Comparison of ENCODE assay signal across 18 cellular contexts in genomic region chr11:10861047-10861446, GRCh38. TPM values are rescaled to one million over a fixed set of nuclear protein-coding genes. Genes with fewer than 3 reads are reported as not detected.
DNase-seq lines count a peak whose midpoint lies in the region; ATAC-seq and TF ChIP-seq lines count a peak whose summit lies in the region.
"Had no signal": no experiment of that assay in that cellular context is flagged by ENCODE, and none has a peak within 500 bp of the region (broad histone marks: within the 10 kb centered on the region; RNA-seq: fewer than 3 reads in every experiment).

No MANE protein-coding gene starts in this region.

- no peak for ATAC-seq in Panc1
- ATAC-seq in thoracic aorta (ENCODE audit: insufficient number of reproducible peaks, low FRiP score, low read depth), result no peak
- no peak for ATAC-seq in body of pancreas
- ATAC-seq: Right ventricle myocardium inferior had no signal

- POLR2A ChIA-PET in Panc1 (lab: Charles Lee), result interaction anchor here (0.6 to 1.1 kb wide), 2 partner anchors 8 to 63 kb away, joined by 3 to 4 read pairs; no protein-coding TSS in a partner anchor

- intact Hi-C loops in Panc1 (cut with micrococcal nuclease; ENCODE audit: unreplicated experiment), result no loop called here
- intact Hi-C loops in ascending aorta (cut with DNase I), result no loop called here
- intact Hi-C loops in dorsolateral prefrontal cortex (cut with DNase I), result no loop called here
- intact Hi-C loops in body of pancreas (cut with DNase I), result no loop called here

- H3K9me3 ChIP-seq in Panc1 (ENCODE audit: control insufficient read depth, insufficient read depth, low read depth, low read length) (peaks cover 3% of the 10 kb centered on the region; the same call in 1 of the 2 replicates), ascending aorta (no peaks in the 10 kb centered on the region), thoracic aorta (no peaks in the 10 kb centered on the region), body of pancreas (no peaks in the 10 kb centered on the region)
- H3K9me3 ChIP-seq: BE2C had no signal

- peak overlapping the region; percentile 55 to 85 (median 66) for H3K4me3 Mint-ChIP-seq in nephron

- CTCF ChIA-PET in Panc1 (lab: Charles Lee), result no interaction called here

- H3K4me1 ChIP-seq in Panc1 (ENCODE audit: control insufficient read depth, insufficient read depth, low read length), result peaks cover 40% of the 10 kb centered on the region
- H3K4me1 ChIP-seq in ascending aorta, result peaks cover 10 to 32% of the 10 kb centered on the region in 2 donors
- peaks cover 44 to 60% of the 10 kb centered on the region in 2 donors for H3K4me1 ChIP-seq in thoracic aorta (ENCODE audit: control insufficient read depth in 1 of 2, low read depth in 2 of 2)
- H3K4me1 ChIP-seq in body of pancreas, result peaks cover 24% of the 10 kb centered on the region
- H3K4me1 ChIP-seq: BE2C had no signal

- peaks cover 8% of the 10 kb centered on the region for H3K36me3 Mint-ChIP-seq in nephron (ENCODE audit: low read depth)
- H3K36me3 Mint-ChIP-seq: CD4-positive, CD25-positive, alpha-beta regulatory T cell had no signal

- no peaks in the 10 kb centered on the region for H3K9me3 Mint-ChIP-seq in nephron

- H3K36me3 ChIP-seq in Panc1 (ENCODE audit: control insufficient read depth, insufficient read depth, low read length) (peaks cover 11% of the 10 kb centered on the region), ascending aorta (no peaks in the 10 kb centered on the region), thoracic aorta (no peaks in the 10 kb centered on the region), body of pancreas (replicated peaks in 1 of 2; ENCODE audit: insufficient read depth in 1 of 2, low read depth in 2 of 2) (no peaks in the 10 kb centered on the region)

- no peaks in the 10 kb centered on the region for H3K27me3 Mint-ChIP-seq in nephron (ENCODE audit: low read depth)
- H3K27me3 Mint-ChIP-seq: CD4-positive, CD25-positive, alpha-beta regulatory T cell had no signal

- in situ Hi-C loops in Panc1 (cut with HindIII; ENCODE audit: low pct_unique_long_range_greater_than_20kb, low sequenced_read_pairs), result no loop called here

- BruUV-seq in Panc1 (replicated peaks; lab: Mats Ljungman, UMichigan), result no TSS peak

- no peaks in the 10 kb centered on the region for H3K27me3 ChIP-seq in Panc1 (ENCODE audit: control insufficient read depth, insufficient read depth, low read length)
- no peaks in the 10 kb centered on the region for H3K27me3 ChIP-seq in ascending aorta
- H3K27me3 ChIP-seq in thoracic aorta (replicated peaks; ENCODE audit: insufficient read depth), result no peaks in the 10 kb centered on the region
- no peaks in the 10 kb centered on the region for H3K27me3 ChIP-seq in dorsolateral prefrontal cortex
- H3K27me3 ChIP-seq in body of pancreas, result no peaks in the 10 kb centered on the region
- H3K27me3 ChIP-seq: BE2C had no signal

- H3K27ac Mint-ChIP-seq in nephron, result peak overlapping the region in 2 of 3 experiments; percentile 74 to 100

- DNase-seq in Panc1 (ENCODE audit: low read depth, low spot score), result no peak
- DNase-seq in ascending aorta (ENCODE audit: low spot score in 2 of 2), result no peak
- no peak for DNase-seq in thoracic aorta (ENCODE audit: low spot score)
- DNase-seq in NK-92 treated with Interleukin-12 subunit alpha and Interleukin-12 subunit beta, amount 100 ng/mL, for 24 hours (lab: John Stamatoyannopoulos, UW), result no peak
- no peak for DNase-seq in dorsolateral prefrontal cortex
- no peak for DNase-seq in body of pancreas
- DNase-seq: BE2C; CD4-positive, CD25-positive, alpha-beta regulatory T cell; COR-L47; DMS79; Kasumi-1; NCI-H1694; NCI-H2081; NCI-H2171 treated with DMSO at 0.1 percent for 48 hours; NCI-H524 treated with DMSO at 0.1 percent for 48 hours; OCI-M1 had no signal

- H3K4me3 ChIP-seq in Panc1 (ENCODE audit: low read depth in 2 of 2, low read length in 2 of 2), result no peak overlapping the region
- no peak overlapping the region for H3K4me3 ChIP-seq in ascending aorta
- H3K4me3 ChIP-seq in thoracic aorta, result no peak overlapping the region
- H3K4me3 ChIP-seq in dorsolateral prefrontal cortex, result no peak overlapping the region
- H3K4me3 ChIP-seq in body of pancreas, result no peak overlapping the region

- TF ChIP-seq CTCF in Panc1 (IDR thresholded peaks at IDR 0.05), result no peak
- no peak for TF ChIP-seq CTCF in ascending aorta (IDR thresholded peaks at IDR 0.05)
- TF ChIP-seq CTCF in nephron (IDR thresholded peaks at IDR 0.05; ENCODE audit: unreplicated experiment in 3 of 3), result no peak
- no peak for TF ChIP-seq CTCF in thoracic aorta (IDR thresholded peaks at IDR 0.05)
- TF ChIP-seq CTCF in dorsolateral prefrontal cortex (IDR thresholded peaks at IDR 0.05 in 54 of 56, conservative IDR thresholded peaks at IDR 0.05 in 2 of 56; ENCODE audit: low read depth in 1 of 56, partially characterized antibody in 56 of 56), result no peak
- TF ChIP-seq CTCF in body of pancreas (IDR thresholded peaks at IDR 0.05), result no peak

- no peak for TF ChIP-seq POLR2A in body of pancreas (IDR thresholded peaks at IDR 0.05)

- peak overlapping the region; percentile 78 for H3K27ac ChIP-seq in Panc1 (ENCODE audit: low read length)
- H3K27ac ChIP-seq in ascending aorta, result peak overlapping the region; percentile 97 to 99
- peak overlapping the region; percentile 98 to 99 for H3K27ac ChIP-seq in thoracic aorta
- peak overlapping the region in 4 of 59 donors; percentile 3 to 99 (median 25) for H3K27ac ChIP-seq in dorsolateral prefrontal cortex
- no peak overlapping the region for H3K27ac ChIP-seq in body of pancreas

- H3K4me1 Mint-ChIP-seq in nephron, result peaks cover 47% of the 10 kb centered on the region

RNA-seq across cellular contexts. Expression of gene ZBED5, which starts 3.2 kb away (rescaled TPM):
- total RNA-seq in Panc1 (2021; ENCODE audit: unreplicated experiment) (114 TPM), ascending aorta (7.8 TPM), thoracic aorta (10 to 100 TPM; 37.4 to 39.7 TPM), dorsolateral prefrontal cortex (100 to 1,000 TPM in 1 of 120 experiments, 10 to 100 TPM in 119; 45.9 to 102 (median 63.1) TPM), body of pancreas (10 to 100 TPM; 16.5 to 24.1 TPM)
- 59.1 TPM for polyA plus RNA-seq in Panc1 (2012; ENCODE audit: insufficient read length)

RNA-seq across cellular contexts. Expression of gene EIF4G2, which starts 52.3 kb away (rescaled TPM):
- total RNA-seq in Panc1 (2021; ENCODE audit: unreplicated experiment), result 2,422 TPM
- 1,612 TPM for polyA plus RNA-seq in Panc1 (2012; ENCODE audit: insufficient read length)
- 311 TPM for total RNA-seq in ascending aorta
- total RNA-seq in thoracic aorta, result 100 to 1,000 TPM; 361 to 564 TPM
- 100 to 1,000 TPM; 452 to 826 (median 596) TPM for total RNA-seq in dorsolateral prefrontal cortex
- 100 to 1,000 TPM; 223 to 230 TPM for total RNA-seq in body of pancreas

Comparison
In these comparisons a context has a peak if more than half of its experiments do, and no peak if none do; other contexts are left out.
1. H3K27ac ChIP-seq: peak in Panc1 (single experiment), ascending aorta (2 of 2) and thoracic aorta (2 of 2); none in body of pancreas (0 of 4).